In genomic region chr20:34984756-34985261, GRCh38 we compare ENCODE assay signal across 2 cellular contexts.
TF ChIP-seq lines count a peak whose summit lies in the region.

No MANE protein-coding gene starts in this region.

TF ChIP-seq in K562, 482 proteins besides CTCF, POLR2A, EP300 and RAD21:
- TF ChIP-seq RBM39 (optimal IDR thresholded peaks at IDR 0.05; ENCODE audit: low read depth, low read length) (no peak), RBM22 (IDR thresholded peaks at IDR 0.05; ENCODE audit: low read depth, low read length, poor library complexity, severe bottlenecking) (peak; percentile 22)

TF ChIP-seq in HepG2, 621 proteins besides CTCF, POLR2A, EP300 and RAD21:
- no peak for TF ChIP-seq ATRX (CRISPR knock-in tag; IDR thresholded peaks at IDR 0.05; ENCODE audit: borderline replicate concordance)
- TF ChIP-seq HNRNPL (IDR thresholded peaks at IDR 0.05; ENCODE audit: low read depth, low read length): 0 out of 2 replicates have a peak, but pooled peaks have one; percentile 54
- no peak for TF ChIP-seq FOSL1 (CRISPR knock-in tag; IDR thresholded peaks at IDR 0.05; ENCODE audit: borderline replicate concordance)
- TF ChIP-seq ZBTB38 (CRISPR knock-in tag; IDR thresholded peaks at IDR 0.05): 0 out of 2 replicates have a peak, but pooled peaks have one; percentile 20
- no peak for TF ChIP-seq ZNF496 (CRISPR knock-in tag; IDR thresholded peaks at IDR 0.05; ENCODE audit: insufficient replicate concordance)
- TF ChIP-seq MED13 (CRISPR knock-in tag; IDR thresholded peaks at IDR 0.05): no peak
- TF ChIP-seq HNRNPLL (IDR thresholded peaks at IDR 0.05; ENCODE audit: low read depth, low read length, poor library complexity, severe bottlenecking): peak; percentile 18
- TF ChIP-seq CC2D1A (CRISPR knock-in tag; IDR thresholded peaks at IDR 0.05): no peak
- no peak for TF ChIP-seq CENPX (CRISPR knock-in tag; IDR thresholded peaks at IDR 0.05)
- TF ChIP-seq PCBP1 (IDR thresholded peaks at IDR 0.05; ENCODE audit: borderline replicate concordance, low read depth, low read length): 0 out of 2 replicates have a peak, but pooled peaks have one; percentile 52
- TF ChIP-seq ZNF7 (CRISPR knock-in tag; IDR thresholded peaks at IDR 0.05): no peak
- peak; percentile 41; the same call in 1 of the 2 replicates for TF ChIP-seq ZBTB33 (CRISPR knock-in tag; IDR thresholded peaks at IDR 0.05)
